ENCODE assay signal across 24 cellular contexts in genomic region chr17:79098282-79098867, GRCh38. TPM values are rescaled to one million over a fixed set of nuclear protein-coding genes. Genes with fewer than 3 reads are reported as not detected.
DNase-seq lines count a peak whose midpoint lies in the region; ATAC-seq and TF ChIP-seq lines count a peak whose summit lies in the region.
"Had no signal": no experiment of that assay in that cellular context is flagged by ENCODE, and none has a peak within 500 bp of the region (broad histone marks: within the 10 kb centered on the region; RNA-seq: fewer than 3 reads in every experiment).

No MANE protein-coding gene starts in this region.

- H3K4me3 ChIP-seq in endodermal cell (ENCODE audit: low read length) (no peak overlapping the region), transverse colon (no peak overlapping the region), dorsolateral prefrontal cortex (no peak overlapping the region)
- H3K4me3 ChIP-seq: K562, Peyer's patch had no signal

- H3K27ac Mint-ChIP-seq in activated naive CD8-positive, alpha-beta T cell, result no peak overlapping the region
- H3K27ac Mint-ChIP-seq in activated naive CD8-positive, alpha-beta T cell treated with anti-CD3 and anti-CD28 coated beads, Interleukin-2, amount 50 U/mL, for 24 hours, result no peak overlapping the region
- no peak overlapping the region for H3K27ac Mint-ChIP-seq in endodermal cell
- H3K27ac Mint-ChIP-seq: CD14-positive monocyte had no signal

- H3K9ac ChIP-seq in endodermal cell (ENCODE audit: extremely low read depth, low read length, poor library complexity, severe bottlenecking), result no peak overlapping the region

- 91 to 100% methylated on average over 1 to 12 of the region's 16 CpGs for WGBS in endodermal cell (ENCODE audit: insufficient coverage in 1 of 2, insufficient read length in 1 of 2), 2 experiments
- WGBS in transverse colon (ENCODE audit: low coverage in 1 of 2), 2 donors, result 47% methylated on average over 14 of the region's 16 CpGs; no CpG with 5 or more reads in 1 of the 2 donors

- no peak for TF ChIP-seq EP300 in transverse colon (IDR thresholded peaks at IDR 0.05; ENCODE audit: low read depth)

- peak overlapping the region; percentile 12 for H3K4me3 Mint-ChIP-seq in activated naive CD8-positive, alpha-beta T cell
- no peak overlapping the region for H3K4me3 Mint-ChIP-seq in activated naive CD8-positive, alpha-beta T cell treated with anti-CD3 and anti-CD28 coated beads, Interleukin-2, amount 50 U/mL, for 24 hours
- no peak overlapping the region for H3K4me3 Mint-ChIP-seq in endodermal cell

- H3K27me3 ChIP-seq in endodermal cell (ENCODE audit: control insufficient read depth, insufficient read depth, low read length, poor library complexity, severe bottlenecking) (no peaks in the 10 kb centered on the region), transverse colon (peaks cover 98% of the 10 kb centered on the region), dorsolateral prefrontal cortex (peaks cover 0 to 63% (median 20%) of the 10 kb centered on the region in 45 donors)

- H3K9me3 ChIP-seq in endodermal cell (ENCODE audit: control insufficient read depth, low read length), result no peaks in the 10 kb centered on the region
- H3K9me3 ChIP-seq in transverse colon, result no peaks in the 10 kb centered on the region
- H3K9me3 ChIP-seq: BE2C, Peyer's patch had no signal

- ATAC-seq in activated naive CD8-positive, alpha-beta T cell treated with anti-CD3 and anti-CD28 coated beads, Interleukin-2, amount 50 U/mL, for 24 hours, result no peak
- no peak for ATAC-seq in HG03354 (IDR thresholded peaks at IDR 0.05; ENCODE audit: poor library complexity, severe bottlenecking, unreplicated experiment)

- no peaks in the 10 kb centered on the region for H3K36me3 Mint-ChIP-seq in activated naive CD8-positive, alpha-beta T cell
- no peaks in the 10 kb centered on the region for H3K36me3 Mint-ChIP-seq in activated naive CD8-positive, alpha-beta T cell treated with anti-CD3 and anti-CD28 coated beads, Interleukin-2, amount 50 U/mL, for 24 hours (ENCODE audit: low read depth)
- no peaks in the 10 kb centered on the region for H3K36me3 Mint-ChIP-seq in endodermal cell (ENCODE audit: low read depth)
- H3K36me3 Mint-ChIP-seq: CD14-positive monocyte; CD8-positive, alpha-beta memory T cell had no signal

- TF ChIP-seq POLR2A in transverse colon (IDR thresholded peaks at IDR 0.05), result no peak

- no peak for DNase-seq in activated naive CD8-positive, alpha-beta T cell treated with anti-CD3 and anti-CD28 coated beads, Interleukin-2, amount 50 U/mL, for 24 hours
- DNase-seq in NCI-H69 (lab: John Stamatoyannopoulos, UW) (peak; percentile 17), endodermal cell (peak; percentile 80), transverse colon (no peak), dorsolateral prefrontal cortex (no peak)
- no peak for DNase-seq in activated T-cell treated with anti-CD3 and anti-CD28 coated beads, Interleukin-2, amount 50 U/mL, for 1 hour
- DNase-seq: 8988T; ACHN; BE2C; CD8-positive, alpha-beta memory T cell; DMS153; DND-41; MV-4-11; NCI-H1105; NCI-H1694; NCI-H2029 treated with DMSO at 0.1 percent for 48 hours; NCI-H2227 treated with DMSO at 0.1 percent for 48 hours; NCI-H526 treated with DMSO at 0.1 percent for 48 hours; Peyer's patch; SHP77 treated with DMSO at 0.1 percent for 48 hours had no signal

- no peaks in the 10 kb centered on the region for H3K9me3 Mint-ChIP-seq in activated naive CD8-positive, alpha-beta T cell (ENCODE audit: low read depth)
- H3K9me3 Mint-ChIP-seq in activated naive CD8-positive, alpha-beta T cell treated with anti-CD3 and anti-CD28 coated beads, Interleukin-2, amount 50 U/mL, for 24 hours, result no peaks in the 10 kb centered on the region
- H3K9me3 Mint-ChIP-seq in endodermal cell, result no peaks in the 10 kb centered on the region
- H3K9me3 Mint-ChIP-seq: CD8-positive, alpha-beta memory T cell had no signal

- in situ Hi-C loops in transverse colon (cut with MboI; ENCODE audit: low pct_ligation_motif_present in 1 of 4, low pct_unique_long_range_greater_than_20kb in 1 of 4, low sequenced_read_pairs in 3 of 4), result no loop called here

- peaks cover 15% of the 10 kb centered on the region for H3K27me3 Mint-ChIP-seq in activated naive CD8-positive, alpha-beta T cell
- H3K27me3 Mint-ChIP-seq in activated naive CD8-positive, alpha-beta T cell treated with anti-CD3 and anti-CD28 coated beads, Interleukin-2, amount 50 U/mL, for 24 hours, result peaks cover 30% of the 10 kb centered on the region
- H3K27me3 Mint-ChIP-seq in endodermal cell (ENCODE audit: insufficient read depth), result no peaks in the 10 kb centered on the region

- TF ChIP-seq CTCF in endodermal cell (conservative IDR thresholded peaks at IDR 0.05), result peak; percentile 45
- TF ChIP-seq CTCF in transverse colon (IDR thresholded peaks at IDR 0.05), result no peak
- TF ChIP-seq CTCF in dorsolateral prefrontal cortex (IDR thresholded peaks at IDR 0.05 in 54 of 56, conservative IDR thresholded peaks at IDR 0.05 in 2 of 56; ENCODE audit: low read depth in 1 of 56, partially characterized antibody in 56 of 56), result no peak

- no peaks in the 10 kb centered on the region for H3K4me1 ChIP-seq in endodermal cell (ENCODE audit: control insufficient read depth, insufficient read depth, low read length)
- H3K4me1 ChIP-seq in transverse colon, result peaks cover 0 to 9% (median 3%) of the 10 kb centered on the region in 4 donors
- H3K4me1 ChIP-seq: BE2C, Peyer's patch had no signal

- intact Hi-C loops in transverse colon (cut with DNase I; ENCODE audit: low total_unique reads), result no loop called here
- intact Hi-C loops in dorsolateral prefrontal cortex (cut with DNase I), result no loop called here

- peaks cover 6% of the 10 kb centered on the region for H3K4me1 Mint-ChIP-seq in activated naive CD8-positive, alpha-beta T cell (ENCODE audit: low read depth)
- peaks cover 2% of the 10 kb centered on the region for H3K4me1 Mint-ChIP-seq in activated naive CD8-positive, alpha-beta T cell treated with anti-CD3 and anti-CD28 coated beads, Interleukin-2, amount 50 U/mL, for 24 hours
- H3K4me1 Mint-ChIP-seq in endodermal cell, result peaks cover 4% of the 10 kb centered on the region
- H3K4me1 Mint-ChIP-seq: CD14-positive monocyte had no signal

- H3K36me3 ChIP-seq in endodermal cell (ENCODE audit: control insufficient read depth, insufficient read depth, low read length), result no peaks in the 10 kb centered on the region
- no peaks in the 10 kb centered on the region for H3K36me3 ChIP-seq in transverse colon
- H3K36me3 ChIP-seq: BE2C, Peyer's patch had no signal

- H3K27ac ChIP-seq in endodermal cell (ENCODE audit: low read depth, low read length), result no peak overlapping the region
- no peak overlapping the region for H3K27ac ChIP-seq in transverse colon
- H3K27ac ChIP-seq in dorsolateral prefrontal cortex, result peak overlapping the region in 1 of 59 donors; percentile 29
- H3K27ac ChIP-seq: Peyer's patch had no signal

RNA-seq across cellular contexts. Expression of gene ENGASE, which starts 23.8 kb away (rescaled TPM):
- total RNA-seq in endodermal cell, result 10 to 100 TPM; 40.8 to 42.0 TPM
- 33.7 TPM for polyA plus RNA-seq in endodermal cell (2013, experiment 1 of 2)
- 27.0 TPM for polyA plus RNA-seq in endodermal cell (2013, experiment 2 of 2)
- total RNA-seq in transverse colon, result 100 to 1,000 TPM in 2 of 4 donors, 10 to 100 TPM in 2; 74.7 to 335 (median 121) TPM
- total RNA-seq in dorsolateral prefrontal cortex, result 100 to 1,000 TPM in 1 of 120 experiments, 10 to 100 TPM in 119; 27.0 to 112 (median 43.6) TPM

Comparison
In these comparisons a context has a peak if more than half of its experiments do, and no peak if none do; other contexts are left out.
1. DNase-seq: peak in NCI-H69 (single experiment) and endodermal cell (single experiment); none in activated naive CD8-positive, alpha-beta T cell treated with anti-CD3 and anti-CD28 coated beads, Interleukin-2, amount 50 U/mL, for 24 hours (single experiment), activated T-cell treated with anti-CD3 and anti-CD28 coated beads, Interleukin-2, amount 50 U/mL, for 1 hour (single experiment), transverse colon (single experiment) and dorsolateral prefrontal cortex (0 of 10).